Comparison of ENCODE assay signal across 10 cellular contexts in the genomic region with DNA sequence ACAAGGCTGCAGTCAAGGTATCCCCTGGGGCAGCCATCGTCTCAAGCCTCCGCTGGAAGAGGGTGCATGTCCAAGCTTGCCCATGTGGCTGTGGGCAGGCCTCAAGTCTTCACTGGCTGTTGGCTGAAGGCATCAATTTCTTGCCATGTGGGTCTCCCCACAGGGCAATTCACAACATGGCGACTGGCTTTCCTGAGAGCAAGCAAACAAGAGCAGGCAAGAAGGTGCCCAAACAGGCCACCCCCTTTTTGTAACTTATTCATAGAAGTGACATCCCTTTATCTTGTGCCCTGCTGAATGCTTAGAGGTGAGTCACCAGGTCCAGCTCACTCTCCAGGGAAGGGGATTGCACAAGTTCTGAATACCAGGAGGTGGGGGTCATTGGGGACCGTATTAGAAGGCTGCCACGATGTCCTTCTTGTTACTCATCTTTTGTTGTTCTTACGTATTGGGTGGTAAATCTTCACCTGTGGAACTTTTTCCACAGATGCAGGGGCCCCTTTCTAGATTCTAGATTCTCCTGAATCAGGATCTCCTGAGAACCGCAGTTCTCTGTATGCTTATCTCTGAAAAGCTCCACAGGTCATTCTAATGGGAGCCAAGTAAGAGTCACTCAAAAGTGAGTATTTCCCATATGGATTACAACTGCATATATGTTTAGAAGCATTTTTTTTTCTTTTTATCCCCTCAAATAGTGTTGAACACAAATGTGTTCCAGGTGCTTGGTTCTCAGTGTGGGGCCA. TPM values are rescaled to one million over a fixed set of nuclear protein-coding genes. Genes with fewer than 3 reads are reported as not detected.
A peak's percentile ranks its signal among the peaks of the same experiment; 100 is the strongest.
DNase-seq lines count a peak whose midpoint lies in the region; ATAC-seq, FAIRE-seq and TF ChIP-seq lines count a peak whose summit lies in the region.
"Had no signal": no experiment of that assay in that cellular context is flagged by ENCODE, and none has a peak within 500 bp of the region (broad histone marks: within the 10 kb centered on the region; RNA-seq: fewer than 3 reads in every experiment).

No MANE protein-coding gene starts in this region.

- DNase-seq in Caco-2 (peak; percentile 89 to 94), NCI-H1105 treated with DMSO at 0.1 percent for 48 hours (lab: John Stamatoyannopoulos, UW) (peak; percentile 35), neural progenitor cell (ENCODE audit: low spot score) (no peak), foreskin melanocyte (no peak), GM12892 (ENCODE audit: insufficient read length) (no peak)
- no peak for DNase-seq in activated CD8-positive, alpha-beta T cell treated with anti-CD3 and anti-CD28 coated beads, Interleukin-2, amount 10 ng/mL, durations not matched to agents 7 days and 5 days
- DNase-seq: NCI-H524 treated with DMSO at 0.1 percent for 48 hours had no signal

- no peaks in the 10 kb centered on the region for H3K79me2 ChIP-seq in neural progenitor cell (ENCODE audit: low read depth)

- no TSS peak for BruUV-seq in Caco-2 (replicated peaks; lab: Mats Ljungman, UMichigan)

- H3K4me1 ChIP-seq in Caco-2 (peaks cover 56% of the 10 kb centered on the region), esophagus (ENCODE audit: control insufficient read depth in 2 of 2, insufficient read depth in 2 of 2, low read length in 1 of 2) (no peaks in the 10 kb centered on the region), neural progenitor cell (peaks cover 21% of the 10 kb centered on the region)

- no peak overlapping the region for H3K9ac ChIP-seq in neural progenitor cell

- no peak for TF ChIP-seq POLR2A in GM12892 (IDR thresholded peaks at IDR 0.05; ENCODE audit: low read depth, low read length)

- TF ChIP-seq CTCF in Caco-2 (IDR thresholded peaks at IDR 0.05; ENCODE audit: insufficient read depth in 1 of 2, low read depth in 1 of 2, low read length in 1 of 2, severe bottlenecking in 1 of 2, unreplicated experiment in 1 of 2) (no peak), neural progenitor cell (IDR thresholded peaks at IDR 0.05) (no peak)

- H3K36me3 Mint-ChIP-seq in Caco-2 (ENCODE audit: insufficient read depth, unreplicated experiment) (peaks cover 10% of the 10 kb centered on the region), neural progenitor cell (no peaks in the 10 kb centered on the region)
- peaks cover 4% of the 10 kb centered on the region for H3K36me3 Mint-ChIP-seq in activated CD8-positive, alpha-beta T cell treated with anti-CD3 and anti-CD28 coated beads, Interleukin-2, amount 10 ng/mL, durations not matched to agents 7 days and 5 days (ENCODE audit: low read depth)

- H3K4me1 Mint-ChIP-seq in Caco-2 (ENCODE audit: low read depth, unreplicated experiment) (peaks cover 32% of the 10 kb centered on the region), neural progenitor cell (peaks cover 30% of the 10 kb centered on the region)
- peaks cover 14% of the 10 kb centered on the region for H3K4me1 Mint-ChIP-seq in activated CD8-positive, alpha-beta T cell treated with anti-CD3 and anti-CD28 coated beads, Interleukin-2, amount 10 ng/mL, durations not matched to agents 7 days and 5 days (ENCODE audit: low read depth)

- POLR2A ChIA-PET in Caco-2 (lab: Charles Lee), result interaction anchor here (0.5 to 2.4 kb wide), 7 partner anchors 20 to 367 kb away, joined by 3 to 13 read pairs (median 4); no protein-coding TSS in a partner anchor
- POLR2A ChIA-PET in activated CD8-positive, alpha-beta T cell treated with anti-CD3 and anti-CD28 coated beads, Interleukin-2, amount 10 ng/mL, durations not matched to agents 7 days and 5 days (lab: Charles Lee), result interaction anchor here (0.6 kb wide), 1 partner anchor 1100 kb away, joined by 4 read pairs; no protein-coding TSS in a partner anchor

- intact Hi-C loops in Caco-2 (cut with micrococcal nuclease; ENCODE audit: unreplicated experiment), result loop anchor here (1.0 to 2.0 kb wide), 6 partner anchors 8 to 192 kb away; a partner anchor contains a TSS

- peaks cover 17% of the 10 kb centered on the region for H3F3A ChIP-seq in neural progenitor cell (ENCODE audit: low read depth)

- H3K27ac Mint-ChIP-seq in Caco-2 (ENCODE audit: unreplicated experiment), result peak overlapping the region; percentile 94
- peak overlapping the region; percentile 90 for H3K27ac Mint-ChIP-seq in neural progenitor cell
- no peak overlapping the region for H3K27ac Mint-ChIP-seq in activated CD8-positive, alpha-beta T cell treated with anti-CD3 and anti-CD28 coated beads, Interleukin-2, amount 10 ng/mL, durations not matched to agents 7 days and 5 days
- H3K27ac Mint-ChIP-seq: activated naive CD8-positive, alpha-beta T cell treated with anti-CD3 and anti-CD28 coated beads, Interleukin-2, amount 10 ng/mL, durations not matched to agents 7 days and 5 days had no signal

- WGBS in esophagus, 2 donors, result 47 to 64% methylated on average over 7 of the region's 7 CpGs

- no peaks in the 10 kb centered on the region for H3K27me3 ChIP-seq in Caco-2 (replicated peaks; ENCODE audit: control insufficient read depth, insufficient read depth, low read length)
- H3K27me3 ChIP-seq in esophagus (ENCODE audit: control insufficient read depth in 1 of 2, insufficient read depth in 2 of 2, low read length in 2 of 2), result no peaks in the 10 kb centered on the region
- H3K27me3 ChIP-seq in neural progenitor cell, result no peaks in the 10 kb centered on the region

- CTCF ChIA-PET in Caco-2 (lab: Charles Lee), result interaction anchor here (0.8 to 3.1 kb wide), 6 partner anchors 13 to 182 kb away, joined by 3 to 21 read pairs (median 4); no protein-coding TSS in a partner anchor
- CTCF ChIA-PET in activated CD8-positive, alpha-beta T cell treated with anti-CD3 and anti-CD28 coated beads, Interleukin-2, amount 10 ng/mL, durations not matched to agents 7 days and 5 days (lab: Charles Lee), result interaction anchor here (1.7 to 2.8 kb wide), 3 partner anchors 18 to 215 kb away, joined by 5 to 11 read pairs (median 8); no protein-coding TSS in a partner anchor

- H3K27me3 Mint-ChIP-seq in Caco-2 (ENCODE audit: insufficient read depth, unreplicated experiment) (no peaks in the 10 kb centered on the region), neural progenitor cell (ENCODE audit: insufficient read depth, low read depth) (peaks cover 11% of the 10 kb centered on the region)
- H3K27me3 Mint-ChIP-seq in activated CD8-positive, alpha-beta T cell treated with anti-CD3 and anti-CD28 coated beads, Interleukin-2, amount 10 ng/mL, durations not matched to agents 7 days and 5 days (ENCODE audit: low read depth), result peaks cover 8% of the 10 kb centered on the region

- H3K4me3 Mint-ChIP-seq in Caco-2 (ENCODE audit: unreplicated experiment), result peak overlapping the region; percentile 60
- peak overlapping the region; percentile 37 for H3K4me3 Mint-ChIP-seq in neural progenitor cell
- no peak overlapping the region for H3K4me3 Mint-ChIP-seq in activated CD8-positive, alpha-beta T cell treated with anti-CD3 and anti-CD28 coated beads, Interleukin-2, amount 10 ng/mL, durations not matched to agents 7 days and 5 days
- H3K4me3 Mint-ChIP-seq: activated naive CD8-positive, alpha-beta T cell treated with anti-CD3 and anti-CD28 coated beads, Interleukin-2, amount 10 ng/mL, durations not matched to agents 7 days and 5 days had no signal

- H3K9me3 Mint-ChIP-seq in Caco-2 (ENCODE audit: unreplicated experiment) (no peaks in the 10 kb centered on the region), neural progenitor cell (peaks cover 4% of the 10 kb centered on the region)
- H3K9me3 Mint-ChIP-seq in activated CD8-positive, alpha-beta T cell treated with anti-CD3 and anti-CD28 coated beads, Interleukin-2, amount 10 ng/mL, durations not matched to agents 7 days and 5 days (ENCODE audit: insufficient read depth), result no peaks in the 10 kb centered on the region

- H3K4me3 ChIP-seq in Caco-2 (ENCODE audit: low read depth, low read length) (no peak overlapping the region), esophagus (ENCODE audit: low read depth in 1 of 2, low read length in 2 of 2) (no peak overlapping the region), neural progenitor cell (no peak overlapping the region)

- no peaks in the 10 kb centered on the region for H3K36me3 ChIP-seq in Caco-2 (ENCODE audit: control insufficient read depth, insufficient read depth, low read length)
- no peaks in the 10 kb centered on the region for H3K36me3 ChIP-seq in esophagus (ENCODE audit: control insufficient read depth in 2 of 2, insufficient read depth in 2 of 2, low read length in 1 of 2)
- H3K36me3 ChIP-seq in neural progenitor cell, result no peaks in the 10 kb centered on the region

- peak overlapping the region; percentile 57 for H3K4me2 ChIP-seq in neural progenitor cell

- H2AFZ ChIP-seq in neural progenitor cell (replicated peaks), result no peak overlapping the region

- H3K27ac ChIP-seq in esophagus (ENCODE audit: low read depth in 2 of 2, low read length in 1 of 2) (peak overlapping the region; percentile 68 to 76), neural progenitor cell (no peak overlapping the region)

- FAIRE-seq in GM12892 (lab: Jason Lieb, UNC), result no peak

- H3K9me3 ChIP-seq in Caco-2, result peaks cover 14% of the 10 kb centered on the region
- no peaks in the 10 kb centered on the region for H3K9me3 ChIP-seq in esophagus (ENCODE audit: control insufficient read depth in 2 of 2, insufficient read depth in 1 of 2, low read depth in 1 of 2, low read length in 1 of 2)
- H3K9me3 ChIP-seq in neural progenitor cell (ENCODE audit: low read depth), result no peaks in the 10 kb centered on the region

- ATAC-seq in activated CD8-positive, alpha-beta T cell treated with anti-CD3 and anti-CD28 coated beads, Interleukin-2, amount 10 ng/mL, durations not matched to agents 7 days and 5 days, result no peak
- no peak for ATAC-seq in GM18868 (IDR thresholded peaks at IDR 0.05; ENCODE audit: unreplicated experiment)

- H4K20me1 ChIP-seq in neural progenitor cell (ENCODE audit: low read depth), result no peaks in the 10 kb centered on the region

RNA-seq across cellular contexts. Expression of a gene that starts 44.2 kb away (rescaled TPM):
- total RNA-seq in Caco-2 (2022) (247 and 272 TPM in 2 replicates), neural progenitor cell (ENCODE audit: low replicate concordance) (0.60 and 0.68 TPM in 2 replicates)
- 1 to 10 TPM; 4.5 to 6.2 TPM for polyA plus RNA-seq in esophagus
- 10 to 100 TPM; 34.9 to 37.5 TPM for total RNA-seq in activated CD8-positive, alpha-beta T cell treated with anti-CD3 and anti-CD28 coated beads, Interleukin-2, amount 10 ng/mL, durations not matched to agents 7 days and 5 days
- 1.1 TPM for polyA plus RNA-seq in GM12892 (2012; ENCODE audit: missing spikeins)

RNA-seq across cellular contexts. Expression of a gene that starts 57.8 kb away (rescaled TPM):
- total RNA-seq in Caco-2 (2022) (156 and 165 TPM in 2 replicates), neural progenitor cell (ENCODE audit: low replicate concordance) (23.9 and 26.1 TPM in 2 replicates)
- 10 to 100 TPM in 1 of 2 donors, 1 to 10 TPM in 1; 9.7 to 26.7 TPM for polyA plus RNA-seq in esophagus
- under 1 TPM in 1 of 2 experiments, not detected in 1; 0.29 TPM for total RNA-seq in activated CD8-positive, alpha-beta T cell treated with anti-CD3 and anti-CD28 coated beads, Interleukin-2, amount 10 ng/mL, durations not matched to agents 7 days and 5 days
- 0.30 TPM for polyA plus RNA-seq in GM12892 (2012; ENCODE audit: missing spikeins)

Comparison
In these comparisons a context has a peak if more than half of its experiments do, and no peak if none do; other contexts are left out.
1. DNase-seq: peak in Caco-2 (2 of 2) and NCI-H1105 treated with DMSO at 0.1 percent for 48 hours (single experiment); none in neural progenitor cell (single experiment), foreskin melanocyte (single experiment), activated CD8-positive, alpha-beta T cell treated with anti-CD3 and anti-CD28 coated beads, Interleukin-2, amount 10 ng/mL, durations not matched to agents 7 days and 5 days (single experiment) and GM12892 (single experiment).
2. RNA of a gene that starts 44.2 kb away (total RNA-seq): 247 to 272 TPM in Caco-2 and 34.9 to 37.5 TPM in activated CD8-positive, alpha-beta T cell treated with anti-CD3 and anti-CD28 coated beads, Interleukin-2, amount 10 ng/mL, durations not matched to agents 7 days and 5 days; 0.60 to 0.68 TPM in neural progenitor cell; every median in the first group is over 10 times any median in the second.
3. RNA of a gene that starts 57.8 kb away (total RNA-seq): 156 to 165 TPM in Caco-2 and 23.9 to 26.1 TPM in neural progenitor cell; 0.29 TPM in activated CD8-positive, alpha-beta T cell treated with anti-CD3 and anti-CD28 coated beads, Interleukin-2, amount 10 ng/mL, durations not matched to agents 7 days and 5 days; every median in the first group is over 10 times any median in the second.